ENCODE assay signal across 12 cellular contexts in the genomic region with DNA sequence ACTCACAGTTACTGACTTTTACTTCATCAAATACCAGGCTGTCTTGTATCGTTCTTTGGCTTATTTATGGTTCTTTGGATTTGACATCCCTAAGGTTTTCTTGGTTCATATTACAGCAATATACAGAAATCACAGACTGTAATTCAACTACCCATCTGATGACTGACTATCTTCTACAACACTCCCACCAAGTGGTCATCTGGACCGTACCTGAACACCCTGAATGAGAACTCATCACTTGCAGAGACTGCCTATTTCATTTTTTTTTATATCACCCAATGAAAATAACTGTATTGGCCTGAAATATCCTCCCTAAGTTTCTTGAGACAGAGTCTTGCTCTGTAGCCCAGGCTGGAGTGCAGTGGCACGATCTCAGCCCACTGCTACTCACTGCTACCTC. TPM values are rescaled to one million over a fixed set of nuclear protein-coding genes. Genes with fewer than 3 reads are reported as not detected.
DNase-seq lines count a peak whose midpoint lies in the region; ATAC-seq and TF ChIP-seq lines count a peak whose summit lies in the region.
"Had no signal": no experiment of that assay in that cellular context is flagged by ENCODE, and none has a peak within 500 bp of the region (broad histone marks: within the 10 kb centered on the region; RNA-seq: fewer than 3 reads in every experiment).

No MANE protein-coding gene starts in this region.

- DNase-seq in GM10248 (ENCODE audit: extremely low spot score) = no peak
- DNase-seq in NCI-H69 (lab: John Stamatoyannopoulos, UW) = peak; percentile 29
- peak; percentile 57 for DNase-seq in choroid plexus epithelial cell (ENCODE audit: low read depth)
- peak in 7 of 9 donors; percentile 15 to 50 (median 37) for DNase-seq in naive thymus-derived CD4-positive, alpha-beta T cell
- no peak for DNase-seq in SHP77 (lab: John Stamatoyannopoulos, UW)
- no peak for DNase-seq in SJCRH30
- DNase-seq in NCI-H524 treated with DMSO at 0.1 percent for 48 hours (lab: John Stamatoyannopoulos, UW) = no peak
- DNase-seq in NCI-H226 = no peak
- DNase-seq: activated CD4-positive, alpha-beta T cell treated with anti-CD3 and anti-CD28 coated beads, Interleukin-2, amount 50 U/mL, for 4 hours; stimulated activated CD4-positive, alpha-beta T cell treated with anti-CD3 and anti-CD28 coated beads, Interleukin-4, amount 100 ng/mL, for 1 hour had no signal

- CTCF ChIA-PET in GM10248 (lab: Yijun Ruan, JAX) = interaction anchor here (1.0 to 3.5 kb wide), 7 partner anchors 11 to 81 kb away, joined by 3 to 14 read pairs (median 7); no protein-coding TSS in a partner anchor
- CTCF ChIA-PET in naive thymus-derived CD4-positive, alpha-beta T cell (lab: Charles Lee) = interaction anchor here (0.7 to 4.8 kb wide), 5 partner anchors 36 to 665 kb away, joined by 3 to 23 read pairs (median 3); no protein-coding TSS in a partner anchor

- no peak overlapping the region for H3K4me3 ChIP-seq in choroid plexus epithelial cell (ENCODE audit: low read depth, low read length)
- no peak overlapping the region for H3K4me3 ChIP-seq in naive thymus-derived CD4-positive, alpha-beta T cell (ENCODE audit: low read length)
- H3K4me3 ChIP-seq in SJCRH30 = no peak overlapping the region
- H3K4me3 ChIP-seq: SJSA1 had no signal

- POLR2A ChIA-PET in GM10248 (lab: Yijun Ruan, JAX) = no interaction called here
- POLR2A ChIA-PET in naive thymus-derived CD4-positive, alpha-beta T cell (lab: Charles Lee) = no interaction called here

- peak; percentile 48 for ATAC-seq in naive thymus-derived CD4-positive, alpha-beta T cell

- H3K4me3 Mint-ChIP-seq in naive thymus-derived CD4-positive, alpha-beta T cell = no peak overlapping the region

- TF ChIP-seq CTCF in GM10248 (IDR thresholded peaks at IDR 0.05; ENCODE audit: control extremely low read depth, extremely low read depth, low read depth, missing control alignments) = peak; percentile 27
- peak; percentile 44 for TF ChIP-seq CTCF in choroid plexus epithelial cell (conservative IDR thresholded peaks at IDR 0.05; ENCODE audit: low read depth, low read length)

- no peak overlapping the region for H3K27ac Mint-ChIP-seq in naive thymus-derived CD4-positive, alpha-beta T cell

- peaks cover 0 to 8% (median 0%) of the 10 kb centered on the region in 5 donors for H3K27me3 Mint-ChIP-seq in naive thymus-derived CD4-positive, alpha-beta T cell

- no peaks in the 10 kb centered on the region for H3K9me3 Mint-ChIP-seq in naive thymus-derived CD4-positive, alpha-beta T cell

- H3K27me3 ChIP-seq in naive thymus-derived CD4-positive, alpha-beta T cell (ENCODE audit: control insufficient read depth in 2 of 2, insufficient read depth in 2 of 2, low read length in 2 of 2) = no peaks in the 10 kb centered on the region
- H3K27me3 ChIP-seq in SJCRH30 = no peaks in the 10 kb centered on the region
- H3K27me3 ChIP-seq: SJSA1 had no signal

- H3K9me3 ChIP-seq in naive thymus-derived CD4-positive, alpha-beta T cell (ENCODE audit: control insufficient read depth in 2 of 3, low read length in 3 of 3) = no peaks in the 10 kb centered on the region
- no peaks in the 10 kb centered on the region for H3K9me3 ChIP-seq in SJCRH30 (replicated peaks)
- H3K9me3 ChIP-seq: SJSA1 had no signal

- H3K36me3 ChIP-seq in naive thymus-derived CD4-positive, alpha-beta T cell (ENCODE audit: control insufficient read depth in 2 of 3, insufficient read depth in 3 of 3, low read length in 3 of 3) = no peaks in the 10 kb centered on the region
- no peaks in the 10 kb centered on the region for H3K36me3 ChIP-seq in SJCRH30
- H3K36me3 ChIP-seq: SJSA1 had no signal

- H3K36me3 Mint-ChIP-seq in naive thymus-derived CD4-positive, alpha-beta T cell = peaks cover 0 to 2% (median 0%) of the 10 kb centered on the region in 5 donors

- H3K27ac ChIP-seq in naive thymus-derived CD4-positive, alpha-beta T cell (ENCODE audit: low read depth, low read length) = no peak overlapping the region
- H3K27ac ChIP-seq in SJCRH30 = no peak overlapping the region

- H3K4me1 Mint-ChIP-seq in naive thymus-derived CD4-positive, alpha-beta T cell = peaks cover 0 to 20% (median 0%) of the 10 kb centered on the region in 7 donors

- intact Hi-C loops in naive thymus-derived CD4-positive, alpha-beta T cell (cut with micrococcal nuclease) = loop anchor here in 1 of 2 donors (1.0 to 5.0 kb wide), 3 partner anchors 64 to 503 kb away; a partner anchor contains a TSS

- H3K4me1 ChIP-seq in naive thymus-derived CD4-positive, alpha-beta T cell (ENCODE audit: control insufficient read depth in 2 of 2, insufficient read depth in 2 of 2, low read length in 2 of 2) = no peaks in the 10 kb centered on the region
- H3K4me1 ChIP-seq in SJCRH30 = peaks cover 9% of the 10 kb centered on the region; the same call in 1 of the 2 replicates

RNA-seq across cellular contexts. Expression of a gene that starts 9.5 kb away (rescaled TPM):
- 1 to 10 TPM in 4 of 5 experiments, under 1 TPM in 1; 0.70 to 3.4 (median 2.1) TPM for total RNA-seq in naive thymus-derived CD4-positive, alpha-beta T cell
- under 1 TPM; 0.14 to 0.15 TPM for polyA plus RNA-seq in naive thymus-derived CD4-positive, alpha-beta T cell
- 0.04 TPM in 1 of 2 replicates, not detected in the other for total RNA-seq in SJCRH30 (2014; rRNA removed; shearing (Covaris generic))
- total RNA-seq: LHCN-M2 had no signal

RNA-seq across cellular contexts. Expression of a gene that starts 58.2 kb away (rescaled TPM):
- 10 to 100 TPM; 22.5 to 43.7 (median 33.4) TPM for total RNA-seq in naive thymus-derived CD4-positive, alpha-beta T cell
- polyA plus RNA-seq in naive thymus-derived CD4-positive, alpha-beta T cell = 100 to 1,000 TPM in 1 of 2 donors, 10 to 100 TPM in 1; 79.5 to 127 TPM
- 6.9 and 8.7 TPM in 2 replicates for total RNA-seq in SJCRH30 (2014; rRNA removed; shearing (Covaris generic))

Comparison
In these comparisons a context has a peak if more than half of its experiments do, and no peak if none do; other contexts are left out.
1. DNase-seq: peak in NCI-H69 (single experiment), choroid plexus epithelial cell (single experiment) and naive thymus-derived CD4-positive, alpha-beta T cell (7 of 9); none in GM10248 (single experiment), SHP77 (0 of 2), SJCRH30 (0 of 2), NCI-H524 treated with DMSO at 0.1 percent for 48 hours (single experiment) and NCI-H226 (single experiment).